Comparison of ENCODE assay signal across 26 cellular contexts in the genomic region with DNA sequence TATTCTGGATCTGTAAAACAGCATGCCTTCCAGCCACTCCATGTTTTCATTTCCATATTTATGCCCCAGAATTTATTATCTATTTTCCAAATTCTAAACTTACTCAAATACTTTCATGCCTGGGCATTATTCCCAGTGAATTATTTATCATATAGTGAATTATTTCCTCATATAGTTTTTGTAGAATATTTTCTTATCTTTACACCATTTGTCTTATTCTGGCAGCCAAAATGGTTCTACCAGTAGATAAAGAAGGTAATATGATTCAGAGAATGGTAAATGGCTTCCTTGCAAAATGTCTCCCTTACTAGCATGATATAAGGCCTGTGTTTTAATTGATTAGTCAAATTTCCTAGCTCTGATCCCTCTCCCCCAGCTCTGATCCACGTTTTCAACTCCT.
"Had no signal": no experiment of that assay in that cellular context is flagged by ENCODE, and none has a peak within 500 bp of the region (broad histone marks: within the 10 kb centered on the region; RNA-seq: fewer than 3 reads in every experiment).

No MANE protein-coding gene starts in this region.

- H3K9me3 ChIP-seq: esophagus squamous epithelium, gastroesophageal sphincter, heart right ventricle, left lung, lower lobe of right lung, mucosa of descending colon had no signal

- H3K4me3 Mint-ChIP-seq: mesothelial cell of epicardium, naive B cell had no signal

- H3K36me3 ChIP-seq: esophagus squamous epithelium, gastroesophageal sphincter, heart right ventricle, left lung, lower lobe of right lung had no signal

- H3K27me3 Mint-ChIP-seq: naive B cell had no signal

- H3K4me3 ChIP-seq: coronary artery, dorsolateral prefrontal cortex, esophagus squamous epithelium, gastroesophageal sphincter, heart right ventricle, left lung, lower lobe of right lung, mucosa of descending colon had no signal

- H3K9me3 Mint-ChIP-seq: mesothelial cell of epicardium, naive B cell had no signal

- H3K27ac ChIP-seq: coronary artery, dorsolateral prefrontal cortex, epithelial cell of prostate, esophagus squamous epithelium, foreskin keratinocyte, gastroesophageal sphincter, heart right ventricle, left lung, lower lobe of right lung had no signal

- H3K27ac Mint-ChIP-seq: mesothelial cell of epicardium, naive B cell had no signal

- H3K27me3 ChIP-seq: dorsolateral prefrontal cortex, esophagus squamous epithelium, foreskin keratinocyte, gastroesophageal sphincter, heart right ventricle, left lung had no signal

- ATAC-seq: esophagus mucosa, foreskin keratinocyte, gastroesophageal sphincter, heart right ventricle, left cardiac atrium, left lung, left ventricle myocardium superior, lower lobe of right lung, mucosa of descending colon had no signal

- DNase-seq: dermis blood vessel endothelial cell; dorsolateral prefrontal cortex; effector CD4-positive, alpha-beta T cell; effector memory CD4-positive, alpha-beta T cell; erythroblast; esophagus squamous epithelium; foreskin keratinocyte; head of caudate nucleus; heart right ventricle; hippocampal formation; left cardiac atrium; left lung; left ventricle myocardium superior; lower lobe of right lung; mesenchymal stem cell; mucosa of descending colon; naive B cell had no signal

- FAIRE-seq: colon, frontal cortex, islet of Langerhans, keratinocyte had no signal

- H3K4me1 ChIP-seq: esophagus squamous epithelium, gastroesophageal sphincter had no signal

- H3K36me3 Mint-ChIP-seq: mesothelial cell of epicardium, naive B cell had no signal
